1 cellular context compared by ENCODE assay signal in the genomic region with DNA sequence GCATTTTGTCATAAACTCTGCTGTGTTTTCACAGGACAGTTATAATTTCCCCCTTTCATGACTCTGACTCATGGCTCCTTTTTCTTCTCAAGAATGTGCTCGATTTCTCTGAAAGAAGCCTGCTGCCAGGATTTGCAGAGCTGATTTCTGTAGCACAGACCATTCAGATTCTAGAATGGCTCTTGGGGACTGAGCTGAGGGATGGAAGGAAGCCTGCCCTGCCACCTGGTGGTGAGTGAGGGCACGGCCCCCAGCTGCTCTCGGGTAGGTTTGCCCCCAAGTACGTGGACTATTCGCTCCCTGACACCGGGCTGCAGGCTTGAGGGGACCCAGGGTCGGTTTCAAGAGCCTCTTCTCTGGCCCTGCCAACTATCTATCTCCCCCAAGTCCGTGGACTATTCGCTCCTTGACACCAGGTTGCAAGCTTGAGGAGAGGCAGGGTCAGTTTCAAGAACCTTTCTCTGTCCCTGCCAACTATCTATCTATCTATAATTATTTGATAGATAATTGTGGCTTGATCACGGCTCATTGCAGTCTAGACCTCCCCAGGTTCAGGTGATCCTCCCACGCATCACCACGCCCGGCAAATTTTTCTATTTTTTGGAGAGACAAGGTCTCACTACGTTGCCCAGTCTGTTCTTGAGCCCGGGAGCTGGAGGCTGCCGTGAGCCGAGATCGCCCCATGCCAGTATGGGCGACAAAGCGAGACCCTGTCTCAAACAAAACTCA.
TF ChIP-seq lines count a peak whose summit lies in the region.

No MANE protein-coding gene starts in this region.

TF ChIP-seq in K562, 482 proteins besides CTCF, POLR2A, EP300 and RAD21 (continues in another document):
- TF ChIP-seq, protein P1, sequence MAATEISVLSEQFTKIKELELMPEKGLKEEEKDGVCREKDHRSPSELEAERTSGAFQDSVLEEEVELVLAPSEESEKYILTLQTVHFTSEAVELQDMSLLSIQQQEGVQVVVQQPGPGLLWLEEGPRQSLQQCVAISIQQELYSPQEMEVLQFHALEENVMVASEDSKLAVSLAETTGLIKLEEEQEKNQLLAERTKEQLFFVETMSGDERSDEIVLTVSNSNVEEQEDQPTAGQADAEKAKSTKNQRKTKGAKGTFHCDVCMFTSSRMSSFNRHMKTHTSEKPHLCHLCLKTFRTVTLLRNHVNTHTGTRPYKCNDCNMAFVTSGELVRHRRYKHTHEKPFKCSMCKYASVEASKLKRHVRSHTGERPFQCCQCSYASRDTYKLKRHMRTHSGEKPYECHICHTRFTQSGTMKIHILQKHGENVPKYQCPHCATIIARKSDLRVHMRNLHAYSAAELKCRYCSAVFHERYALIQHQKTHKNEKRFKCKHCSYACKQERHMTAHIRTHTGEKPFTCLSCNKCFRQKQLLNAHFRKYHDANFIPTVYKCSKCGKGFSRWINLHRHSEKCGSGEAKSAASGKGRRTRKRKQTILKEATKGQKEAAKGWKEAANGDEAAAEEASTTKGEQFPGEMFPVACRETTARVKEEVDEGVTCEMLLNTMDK (IDR thresholded peaks at IDR 0.05; ENCODE audit: borderline replicate concordance, insufficient read depth, low read depth, low read length, poor library complexity, severe bottlenecking) = peak; percentile 60
- TF ChIP-seq, protein P2, sequence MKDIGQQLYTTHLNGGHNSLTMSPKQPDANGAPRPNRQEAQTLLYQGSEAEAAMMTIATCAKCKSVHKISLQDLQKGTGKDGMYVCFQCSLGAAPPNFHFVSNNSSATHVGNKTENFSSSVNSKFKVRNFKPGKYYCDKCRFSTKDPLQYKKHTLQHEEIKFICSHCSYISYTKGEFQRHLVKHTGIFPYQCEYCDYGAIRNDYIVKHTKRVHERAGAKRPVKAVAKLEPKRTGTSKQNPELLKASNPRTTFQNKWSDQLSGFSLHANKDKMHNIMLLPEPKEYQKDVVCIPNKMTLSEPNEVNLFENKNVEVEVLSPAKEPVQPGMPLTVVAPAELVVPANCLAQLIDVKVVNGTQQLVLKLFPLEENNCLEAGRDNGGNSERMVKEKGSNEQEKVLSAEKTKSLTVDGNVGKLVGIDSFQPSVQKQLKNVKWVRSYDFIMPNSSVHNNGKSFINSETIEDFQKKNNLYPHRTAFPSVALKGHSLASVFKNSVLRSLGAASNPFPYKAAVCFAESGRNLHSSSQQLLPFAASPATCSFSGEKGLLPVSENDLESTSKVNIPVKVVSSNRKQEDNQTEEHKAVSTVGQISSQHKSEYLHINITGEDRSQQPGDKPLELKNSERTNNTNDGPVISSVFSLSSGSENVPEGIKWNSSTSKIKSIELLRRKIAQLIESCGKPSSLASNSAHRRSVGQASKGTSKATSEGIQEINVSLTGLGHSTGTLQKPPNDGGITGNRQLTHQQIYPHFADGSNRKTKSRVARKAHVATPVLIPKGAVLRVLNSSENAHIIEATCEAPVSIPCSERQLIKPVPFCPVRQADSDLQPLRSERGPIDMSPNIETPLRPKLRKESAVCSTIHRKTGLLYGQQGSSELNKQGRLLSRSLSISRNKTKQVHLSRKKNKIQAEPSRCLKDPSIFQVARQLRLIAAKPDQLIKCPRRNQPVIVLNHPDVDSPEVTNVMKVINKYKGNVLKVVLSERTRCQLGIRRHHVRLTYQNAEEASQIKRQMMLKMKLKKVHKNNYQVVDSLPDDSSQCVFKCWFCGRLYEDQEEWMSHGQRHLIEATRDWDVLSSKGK (CRISPR knock-in tag; IDR thresholded peaks at IDR 0.05) = no peak
- no peak for TF ChIP-seq ZNF41 (CRISPR knock-in tag; conservative IDR thresholded peaks at IDR 0.05)
- TF ChIP-seq ZNF224 (CRISPR knock-in tag; IDR thresholded peaks at IDR 0.05) = no peak
- no peak for TF ChIP-seq ZNF3 (CRISPR knock-in tag; IDR thresholded peaks at IDR 0.05)
- no peak for TF ChIP-seq SAFB (IDR thresholded peaks at IDR 0.05; ENCODE audit: borderline replicate concordance, low read depth, low read length)
- TF ChIP-seq SUPT5H (IDR thresholded peaks at IDR 0.05) = no peak
- TF ChIP-seq, protein P3, sequence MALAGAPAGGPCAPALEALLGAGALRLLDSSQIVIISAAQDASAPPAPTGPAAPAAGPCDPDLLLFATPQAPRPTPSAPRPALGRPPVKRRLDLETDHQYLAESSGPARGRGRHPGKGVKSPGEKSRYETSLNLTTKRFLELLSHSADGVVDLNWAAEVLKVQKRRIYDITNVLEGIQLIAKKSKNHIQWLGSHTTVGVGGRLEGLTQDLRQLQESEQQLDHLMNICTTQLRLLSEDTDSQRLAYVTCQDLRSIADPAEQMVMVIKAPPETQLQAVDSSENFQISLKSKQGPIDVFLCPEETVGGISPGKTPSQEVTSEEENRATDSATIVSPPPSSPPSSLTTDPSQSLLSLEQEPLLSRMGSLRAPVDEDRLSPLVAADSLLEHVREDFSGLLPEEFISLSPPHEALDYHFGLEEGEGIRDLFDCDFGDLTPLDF (CRISPR knock-in tag; IDR thresholded peaks at IDR 0.05) = no peak
- no peak for TF ChIP-seq ZNF561 (CRISPR knock-in tag; conservative IDR thresholded peaks at IDR 0.05)
- TF ChIP-seq SMC3 (conservative IDR thresholded peaks at IDR 0.05; ENCODE audit: insufficient read depth, low read depth, low read length) = peak; percentile 63
- TF ChIP-seq MYBL2 (IDR thresholded peaks at IDR 0.05; ENCODE audit: low read depth) = no peak
- no peak for TF ChIP-seq MYBL2 (CRISPR knock-in tag; IDR thresholded peaks at IDR 0.05; ENCODE audit: borderline replicate concordance)
- no peak for TF ChIP-seq ZFP30 (CRISPR knock-in tag; IDR thresholded peaks at IDR 0.05; ENCODE audit: borderline replicate concordance)
- no peak for TF ChIP-seq HMG20B (CRISPR knock-in tag; IDR thresholded peaks at IDR 0.05)
- TF ChIP-seq, protein P4, sequence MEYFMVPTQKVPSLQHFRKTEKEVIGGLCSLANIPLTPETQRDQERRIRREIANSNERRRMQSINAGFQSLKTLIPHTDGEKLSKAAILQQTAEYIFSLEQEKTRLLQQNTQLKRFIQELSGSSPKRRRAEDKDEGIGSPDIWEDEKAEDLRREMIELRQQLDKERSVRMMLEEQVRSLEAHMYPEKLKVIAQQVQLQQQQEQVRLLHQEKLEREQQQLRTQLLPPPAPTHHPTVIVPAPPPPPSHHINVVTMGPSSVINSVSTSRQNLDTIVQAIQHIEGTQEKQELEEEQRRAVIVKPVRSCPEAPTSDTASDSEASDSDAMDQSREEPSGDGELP (CRISPR knock-in tag; IDR thresholded peaks at IDR 0.05; ENCODE audit: borderline replicate concordance) = peak; percentile 82; the same call in 1 of the 2 replicates
- TF ChIP-seq, protein P5, sequence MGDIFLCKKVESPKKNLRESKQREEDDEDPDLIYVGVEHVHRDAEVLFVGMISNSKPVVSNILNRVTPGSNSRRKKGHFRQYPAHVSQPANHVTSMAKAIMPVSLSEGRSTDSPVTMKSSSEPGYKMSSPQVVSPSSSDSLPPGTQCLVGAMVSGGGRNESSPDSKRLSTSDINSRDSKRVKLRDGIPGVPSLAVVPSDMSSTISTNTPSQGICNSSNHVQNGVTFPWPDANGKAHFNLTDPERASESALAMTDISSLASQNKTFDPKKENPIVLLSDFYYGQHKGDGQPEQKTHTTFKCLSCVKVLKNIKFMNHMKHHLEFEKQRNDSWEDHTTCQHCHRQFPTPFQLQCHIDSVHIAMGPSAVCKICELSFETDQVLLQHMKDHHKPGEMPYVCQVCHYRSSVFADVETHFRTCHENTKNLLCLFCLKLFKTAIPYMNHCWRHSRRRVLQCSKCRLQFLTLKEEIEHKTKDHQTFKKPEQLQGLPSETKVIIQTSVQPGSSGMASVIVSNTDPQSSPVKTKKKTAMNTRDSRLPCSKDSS (IDR thresholded peaks at IDR 0.05; ENCODE audit: low read depth, partially characterized antibody) = no peak
- no peak for TF ChIP-seq NFE2 (IDR thresholded peaks at IDR 0.05; ENCODE audit: low read depth)
- TF ChIP-seq RBFOX2 (IDR thresholded peaks at IDR 0.05; ENCODE audit: low read depth, low read length) = no peak
- no peak for TF ChIP-seq ZC3H11A (IDR thresholded peaks at IDR 0.05; ENCODE audit: low read depth, low read length)
- TF ChIP-seq CAMTA2 (CRISPR knock-in tag; conservative IDR thresholded peaks at IDR 0.05) = no peak
- TF ChIP-seq, protein P6, sequence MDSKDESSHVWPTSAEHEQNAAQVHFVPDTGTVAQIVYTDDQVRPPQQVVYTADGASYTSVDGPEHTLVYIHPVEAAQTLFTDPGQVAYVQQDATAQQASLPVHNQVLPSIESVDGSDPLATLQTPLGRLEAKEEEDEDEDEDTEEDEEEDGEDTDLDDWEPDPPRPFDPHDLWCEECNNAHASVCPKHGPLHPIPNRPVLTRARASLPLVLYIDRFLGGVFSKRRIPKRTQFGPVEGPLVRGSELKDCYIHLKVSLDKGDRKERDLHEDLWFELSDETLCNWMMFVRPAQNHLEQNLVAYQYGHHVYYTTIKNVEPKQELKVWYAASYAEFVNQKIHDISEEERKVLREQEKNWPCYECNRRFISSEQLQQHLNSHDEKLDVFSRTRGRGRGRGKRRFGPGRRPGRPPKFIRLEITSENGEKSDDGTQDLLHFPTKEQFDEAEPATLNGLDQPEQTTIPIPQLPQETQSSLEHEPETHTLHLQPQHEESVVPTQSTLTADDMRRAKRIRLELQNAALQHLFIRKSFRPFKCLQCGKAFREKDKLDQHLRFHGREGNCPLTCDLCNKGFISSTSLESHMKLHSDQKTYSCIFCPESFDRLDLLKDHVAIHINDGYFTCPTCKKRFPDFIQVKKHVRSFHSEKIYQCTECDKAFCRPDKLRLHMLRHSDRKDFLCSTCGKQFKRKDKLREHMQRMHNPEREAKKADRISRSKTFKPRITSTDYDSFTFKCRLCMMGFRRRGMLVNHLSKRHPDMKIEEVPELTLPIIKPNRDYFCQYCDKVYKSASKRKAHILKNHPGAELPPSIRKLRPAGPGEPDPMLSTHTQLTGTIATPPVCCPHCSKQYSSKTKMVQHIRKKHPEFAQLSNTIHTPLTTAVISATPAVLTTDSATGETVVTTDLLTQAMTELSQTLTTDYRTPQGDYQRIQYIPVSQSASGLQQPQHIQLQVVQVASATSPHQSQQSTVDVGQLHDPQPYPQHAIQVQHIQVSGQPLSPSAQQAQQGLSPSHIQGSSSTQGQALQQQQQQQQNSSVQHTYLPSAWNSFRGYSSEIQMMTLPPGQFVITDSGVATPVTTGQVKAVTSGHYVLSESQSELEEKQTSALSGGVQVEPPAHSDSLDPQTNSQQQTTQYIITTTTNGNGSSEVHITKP (IDR thresholded peaks at IDR 0.05; ENCODE audit: partially characterized antibody) = peak; percentile 37
- TF ChIP-seq LCOR (CRISPR knock-in tag; IDR thresholded peaks at IDR 0.05) = no peak
- TF ChIP-seq, protein P7, sequence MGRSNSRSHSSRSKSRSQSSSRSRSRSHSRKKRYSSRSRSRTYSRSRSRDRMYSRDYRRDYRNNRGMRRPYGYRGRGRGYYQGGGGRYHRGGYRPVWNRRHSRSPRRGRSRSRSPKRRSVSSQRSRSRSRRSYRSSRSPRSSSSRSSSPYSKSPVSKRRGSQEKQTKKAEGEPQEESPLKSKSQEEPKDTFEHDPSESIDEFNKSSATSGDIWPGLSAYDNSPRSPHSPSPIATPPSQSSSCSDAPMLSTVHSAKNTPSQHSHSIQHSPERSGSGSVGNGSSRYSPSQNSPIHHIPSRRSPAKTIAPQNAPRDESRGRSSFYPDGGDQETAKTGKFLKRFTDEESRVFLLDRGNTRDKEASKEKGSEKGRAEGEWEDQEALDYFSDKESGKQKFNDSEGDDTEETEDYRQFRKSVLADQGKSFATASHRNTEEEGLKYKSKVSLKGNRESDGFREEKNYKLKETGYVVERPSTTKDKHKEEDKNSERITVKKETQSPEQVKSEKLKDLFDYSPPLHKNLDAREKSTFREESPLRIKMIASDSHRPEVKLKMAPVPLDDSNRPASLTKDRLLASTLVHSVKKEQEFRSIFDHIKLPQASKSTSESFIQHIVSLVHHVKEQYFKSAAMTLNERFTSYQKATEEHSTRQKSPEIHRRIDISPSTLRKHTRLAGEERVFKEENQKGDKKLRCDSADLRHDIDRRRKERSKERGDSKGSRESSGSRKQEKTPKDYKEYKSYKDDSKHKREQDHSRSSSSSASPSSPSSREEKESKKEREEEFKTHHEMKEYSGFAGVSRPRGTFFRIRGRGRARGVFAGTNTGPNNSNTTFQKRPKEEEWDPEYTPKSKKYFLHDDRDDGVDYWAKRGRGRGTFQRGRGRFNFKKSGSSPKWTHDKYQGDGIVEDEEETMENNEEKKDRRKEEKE (IDR thresholded peaks at IDR 0.05; ENCODE audit: borderline replicate concordance in 1 of 2, control insufficient read depth in 1 of 2, low read depth in 2 of 2, low read length in 1 of 2) = no peak
- TF ChIP-seq EGR1 (conservative IDR thresholded peaks at IDR 0.05) = 0 out of 2 replicates have a peak, but pooled peaks have one; percentile 7
- no peak for TF ChIP-seq CHD2 (IDR thresholded peaks at IDR 0.05; ENCODE audit: low read depth, low read length)
- no peak for TF ChIP-seq JUND (IDR thresholded peaks at IDR 0.05; ENCODE audit: borderline replicate concordance, low read depth, low read length)
- 0 out of 3 replicates have a peak, but pooled peaks have one; percentile 14 for TF ChIP-seq JUND (tag; IDR thresholded peaks at IDR 0.05; ENCODE audit: borderline replicate concordance, low read depth, low read length)
- no peak for TF ChIP-seq LARP7 (IDR thresholded peaks at IDR 0.05)
- 0 out of 2 replicates have a peak, but pooled peaks have one; percentile 50 for TF ChIP-seq XRCC5 (IDR thresholded peaks at IDR 0.05; ENCODE audit: low read depth, low read length)
- no peak for TF ChIP-seq BMI1 (IDR thresholded peaks at IDR 0.05; ENCODE audit: low read length)
- TF ChIP-seq EWSR1 (IDR thresholded peaks at IDR 0.05; ENCODE audit: borderline replicate concordance, low read depth, partially characterized antibody) = no peak
- peak in 1 of 2 experiments; percentile 90; a peak in 3 of 4 replicates for TF ChIP-seq MAZ (CRISPR knock-in tag; conservative IDR thresholded peaks at IDR 0.05 in 1 of 2, IDR thresholded peaks at IDR 0.05 in 1 of 2)
- TF ChIP-seq SMAD3 (CRISPR knock-in tag; conservative IDR thresholded peaks at IDR 0.05) = no peak
- no peak for TF ChIP-seq ZZZ3 (IDR thresholded peaks at IDR 0.05)
- no peak for TF ChIP-seq RHOXF2B (CRISPR knock-in tag; conservative IDR thresholded peaks at IDR 0.05)
- TF ChIP-seq, protein P8, sequence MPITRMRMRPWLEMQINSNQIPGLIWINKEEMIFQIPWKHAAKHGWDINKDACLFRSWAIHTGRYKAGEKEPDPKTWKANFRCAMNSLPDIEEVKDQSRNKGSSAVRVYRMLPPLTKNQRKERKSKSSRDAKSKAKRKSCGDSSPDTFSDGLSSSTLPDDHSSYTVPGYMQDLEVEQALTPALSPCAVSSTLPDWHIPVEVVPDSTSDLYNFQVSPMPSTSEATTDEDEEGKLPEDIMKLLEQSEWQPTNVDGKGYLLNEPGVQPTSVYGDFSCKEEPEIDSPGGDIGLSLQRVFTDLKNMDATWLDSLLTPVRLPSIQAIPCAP (CRISPR knock-in tag; IDR thresholded peaks at IDR 0.05; ENCODE audit: borderline replicate concordance) = no peak
- TF ChIP-seq, protein P9, sequence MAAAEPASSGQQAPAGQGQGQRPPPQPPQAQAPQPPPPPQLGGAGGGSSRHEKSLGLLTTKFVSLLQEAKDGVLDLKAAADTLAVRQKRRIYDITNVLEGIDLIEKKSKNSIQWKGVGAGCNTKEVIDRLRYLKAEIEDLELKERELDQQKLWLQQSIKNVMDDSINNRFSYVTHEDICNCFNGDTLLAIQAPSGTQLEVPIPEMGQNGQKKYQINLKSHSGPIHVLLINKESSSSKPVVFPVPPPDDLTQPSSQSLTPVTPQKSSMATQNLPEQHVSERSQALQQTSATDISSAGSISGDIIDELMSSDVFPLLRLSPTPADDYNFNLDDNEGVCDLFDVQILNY (CRISPR knock-in tag; IDR thresholded peaks at IDR 0.05) = no peak
- TF ChIP-seq RB1 (IDR thresholded peaks at IDR 0.05; ENCODE audit: low read depth) = peak; percentile 54; the same call in 1 of the 2 replicates
- no peak for TF ChIP-seq MYC (IDR thresholded peaks at IDR 0.05; ENCODE audit: low read depth, low read length)
- TF ChIP-seq MYC (CRISPR knock-in tag; IDR thresholded peaks at IDR 0.05; ENCODE audit: borderline replicate concordance, low read depth) = no peak
- TF ChIP-seq BRD9 (IDR thresholded peaks at IDR 0.05; ENCODE audit: low read depth, partially characterized antibody) = no peak
- no peak for TF ChIP-seq ZNF217 (CRISPR knock-in tag; IDR thresholded peaks at IDR 0.05)
